7 cellular contexts compared by ENCODE assay signal in genomic region chr19:45682117-45682516, GRCh38. TPM values are rescaled to one million over a fixed set of nuclear protein-coding genes. Genes with fewer than 3 reads are reported as not detected.
A peak's percentile ranks its signal among the peaks of the same experiment; 100 is the strongest.
DNase-seq lines count a peak whose midpoint lies in the region; FAIRE-seq and TF ChIP-seq lines count a peak whose summit lies in the region.
"Had no signal": no experiment of that assay in that cellular context is flagged by ENCODE, and none has a peak within 500 bp of the region (broad histone marks: within the 10 kb centered on the region; RNA-seq: fewer than 3 reads in every experiment).

No MANE protein-coding gene starts in this region.

- peaks cover 6% of the 10 kb centered on the region for H3K27me3 ChIP-seq in astrocyte (ENCODE audit: insufficient read depth, low read length)

- CTCF ChIA-PET in HEK293T (lab: Yijun Ruan, JAX): interaction anchor here (4.3 kb wide), 1 partner anchor 10 kb away, joined by 17 read pairs; the partner anchor contains the start of genes QPCTL and SNRPD2

- POLR2A ChIA-PET in HEK293T (lab: Yijun Ruan, JAX): interaction anchor here (1.3 to 7.9 kb wide), 2 partner anchors 8 to 10 kb away, joined by 4 to 64 read pairs; partner anchors contain the start of genes QPCTL and SNRPD2

- FAIRE-seq in astrocyte (lab: Jason Lieb, UNC): no peak

- H3K27ac Mint-ChIP-seq in astrocyte (ENCODE audit: unreplicated experiment) (no peak overlapping the region), progenitor cell of endocrine pancreas (peak overlapping the region; percentile 45)

- peak overlapping the region; percentile 89 for H3K4me2 ChIP-seq in astrocyte (ENCODE audit: low read length)

- peaks cover 8% of the 10 kb centered on the region for H3K4me1 ChIP-seq in astrocyte (ENCODE audit: insufficient read depth, low read length)

- H3K4me3 ChIP-seq in astrocyte (ENCODE audit: insufficient read depth, low read depth, low read length): no peak overlapping the region

- H3K36me3 ChIP-seq in astrocyte (ENCODE audit: insufficient read depth, low read length): peaks cover 2% of the 10 kb centered on the region

- DNase-seq in HEK293T (ENCODE audit: extremely low spot score): no peak
- DNase-seq in astrocyte (ENCODE audit: low read depth): no peak
- DNase-seq in progenitor cell of endocrine pancreas (ENCODE audit: low spot score, unreplicated experiment): no peak
- DNase-seq in NCI-H1417 (lab: John Stamatoyannopoulos, UW): no peak
- no peak for DNase-seq in NCI-H510A (lab: John Stamatoyannopoulos, UW)
- DNase-seq in epidermal melanocyte (ENCODE audit: insufficient read length, low spot score): no peak

- no peak overlapping the region for H2AFZ ChIP-seq in astrocyte (ENCODE audit: low read depth, low read length)

- no peak overlapping the region for H3K27ac ChIP-seq in astrocyte (ENCODE audit: low read depth, low read length)

- H3K36me3 Mint-ChIP-seq in astrocyte (ENCODE audit: low read depth, unreplicated experiment) (peaks cover 17% of the 10 kb centered on the region), progenitor cell of endocrine pancreas (ENCODE audit: insufficient read depth) (peaks cover 13% of the 10 kb centered on the region)

- no peak overlapping the region for H3K9ac ChIP-seq in astrocyte (ENCODE audit: low read length)

- H3K9me3 Mint-ChIP-seq in astrocyte (ENCODE audit: unreplicated experiment) (no peaks in the 10 kb centered on the region), progenitor cell of endocrine pancreas (ENCODE audit: low read depth) (no peaks in the 10 kb centered on the region)

- H3K4me3 Mint-ChIP-seq in astrocyte (ENCODE audit: unreplicated experiment): no peak overlapping the region
- H3K4me3 Mint-ChIP-seq in progenitor cell of endocrine pancreas (ENCODE audit: low read depth): peak overlapping the region; percentile 33

- peaks cover 2% of the 10 kb centered on the region for H4K20me1 ChIP-seq in astrocyte (ENCODE audit: insufficient read depth, low read length)

- no peaks in the 10 kb centered on the region for H3K9me3 ChIP-seq in astrocyte (ENCODE audit: insufficient read depth, low read depth, low read length)

- H3K27me3 Mint-ChIP-seq in astrocyte (ENCODE audit: low read depth, unreplicated experiment) (peaks cover 5% of the 10 kb centered on the region), progenitor cell of endocrine pancreas (peaks cover 4% of the 10 kb centered on the region)

- H3K4me1 Mint-ChIP-seq in astrocyte (ENCODE audit: low read depth, unreplicated experiment) (peaks cover 2% of the 10 kb centered on the region), progenitor cell of endocrine pancreas (ENCODE audit: low read depth) (peaks cover 6% of the 10 kb centered on the region)

- H3K79me2 ChIP-seq in astrocyte (ENCODE audit: insufficient read depth, low read length): no peaks in the 10 kb centered on the region

- TF ChIP-seq CTCF in astrocyte (IDR thresholded peaks at IDR 0.05; ENCODE audit: insufficient read depth, low read depth, low read length) (no peak), progenitor cell of endocrine pancreas (IDR thresholded peaks at IDR 0.05; ENCODE audit: unreplicated experiment) (no peak)

TF ChIP-seq in HEK293T, 16 proteins besides CTCF, POLR2A, EP300 and RAD21:
- TF ChIP-seq ZNF384 (IDR thresholded peaks at IDR 0.05) (0 out of 2 replicates have a peak, but pooled peaks have one; percentile 29), ELF4 (IDR thresholded peaks at IDR 0.05) (no peak)

RNA-seq across cellular contexts. Expression of gene SNRPD2, which starts 9.6 kb away (rescaled TPM):
- total RNA-seq in astrocyte (416 and 459 TPM in 2 replicates), progenitor cell of endocrine pancreas (401 and 414 TPM in 2 replicates)

RNA-seq across cellular contexts. Expression of gene QPCTL, which starts 10.3 kb away (rescaled TPM):
- total RNA-seq in astrocyte (21.8 and 23.4 TPM in 2 replicates), progenitor cell of endocrine pancreas (9.0 and 10.8 TPM in 2 replicates)

RNA-seq across cellular contexts. Expression of gene GIPR, which starts 14.1 kb away (rescaled TPM):
- total RNA-seq in astrocyte (4.4 and 4.6 TPM in 2 replicates), progenitor cell of endocrine pancreas (26.4 and 27.2 TPM in 2 replicates)
- total RNA-seq: LHCN-M2 had no signal

RNA-seq across cellular contexts. Expression of gene EML2, which starts 42.9 kb away (rescaled TPM):
- total RNA-seq in astrocyte: 24.6 and 27.8 TPM in 2 replicates
- total RNA-seq in progenitor cell of endocrine pancreas: 28.6 and 29.8 TPM in 2 replicates

RNA-seq across cellular contexts. Expression of gene FBXO46, which starts 48.6 kb away (rescaled TPM):
- total RNA-seq in astrocyte (19.6 and 21.1 TPM in 2 replicates), progenitor cell of endocrine pancreas (41.6 and 44.7 TPM in 2 replicates)
